In genomic region chr7:1654738-1655490, GRCh38 we compare ENCODE assay signal across 26 cellular contexts. TPM values are rescaled to one million over a fixed set of nuclear protein-coding genes. Genes with fewer than 3 reads are reported as not detected.
"Had no signal": no experiment of that assay in that cellular context is flagged by ENCODE, and none has a peak within 500 bp of the region (broad histone marks: within the 10 kb centered on the region; RNA-seq: fewer than 3 reads in every experiment).

No MANE protein-coding gene starts in this region.

- H3K4me3 ChIP-seq: cardiac muscle cell, SJSA1 had no signal

- ATAC-seq: activated CD4-positive, alpha-beta T cell treated with anti-CD3 and anti-CD28 coated beads for 36 hours; activated T-cell treated with anti-CD3 and anti-CD28 coated beads, Interleukin-2, amount 50 U/mL, for 72 hours; T-helper 17 cell had no signal

- DNase-seq: activated CD4-positive, alpha-beta memory T cell treated with anti-CD3 and anti-CD28 coated beads, Interleukin-2, amount 10 ng/mL, durations not matched to agents 7 days and 5 days; activated CD4-positive, alpha-beta T cell treated with anti-CD3 and anti-CD28 coated beads for 36 hours; activated CD4-positive, alpha-beta T cell treated with anti-CD3 and anti-CD28 coated beads, Interleukin-2, amount 50 U/mL, for 1 hour; activated CD4-positive, CD25-positive, alpha-beta regulatory T cell; activated gamma-delta T cell treated with Interleukin-2 at 50 U/mL for 16 hours; activated naive CD4-positive, alpha-beta T cell treated with anti-CD3 and anti-CD28 coated beads, Interleukin-2, amount 10 ng/mL, durations not matched to agents 7 days and 5 days; activated naive CD8-positive, alpha-beta T cell treated with anti-CD3 and anti-CD28 coated beads for 36 hours; activated T-cell treated with anti-CD3 and anti-CD28 coated beads for 4 hours; activated T-cell treated with anti-CD3 and anti-CD28 coated beads, Interleukin-2, amount 50 U/mL, for 72 hours; brain microvascular endothelial cell; MM.1S; NCI-H1105; NCI-H1436; NCI-H1694 treated with DMSO at 0.1 percent for 48 hours; NCI-H2029 treated with DMSO at 0.1 percent for 48 hours; NCI-H345; NCI-H510A; NCI-H526 treated with DMSO at 0.1 percent for 48 hours; NCI-H82; SHP77; T-helper 17 cell; T-helper 9 cell had no signal

RNA-seq across cellular contexts. Expression of gene ELFN1, which starts 15.2 kb away (rescaled TPM):
- total RNA-seq: activated T-cell treated with anti-CD3 and anti-CD28 coated beads, Interleukin-2, amount 50 U/mL, for 72 hours; activated T-helper 2 cell treated with anti-CD3 and anti-CD28 coated beads, Interferon-gamma antibody, Interleukin-2, Interleukin-4, amounts not matched to agents 10 μg/mL and 5 μg/mL and 100 μg/mL, durations not matched to agents 14 hours and 24 hours and 36 hours; OCI-LY7; SJSA1; T-helper 17 cell had no signal
